16 cellular contexts compared by ENCODE assay signal in genomic region chr16:50334106-50334975, GRCh38. TPM values are rescaled to one million over a fixed set of nuclear protein-coding genes. Genes with fewer than 3 reads are reported as not detected.
DNase-seq lines count a peak whose midpoint lies in the region; ATAC-seq and TF ChIP-seq lines count a peak whose summit lies in the region.
"Had no signal": no experiment of that assay in that cellular context is flagged by ENCODE, and none has a peak within 500 bp of the region (broad histone marks: within the 10 kb centered on the region; RNA-seq: fewer than 3 reads in every experiment).

No MANE protein-coding gene starts in this region.

- intact Hi-C loops in heart left ventricle (cut with DNase I) = no loop called here

- TF ChIP-seq POLR2A in heart left ventricle (IDR thresholded peaks at IDR 0.05) = no peak

- ATAC-seq in heart left ventricle (no peak), HG02588 (IDR thresholded peaks at IDR 0.05; ENCODE audit: unreplicated experiment) (no peak), GM18870 (IDR thresholded peaks at IDR 0.05; ENCODE audit: unreplicated experiment) (no peak)

- no peaks in the 10 kb centered on the region for H3K27me3 Mint-ChIP-seq in activated naive CD8-positive, alpha-beta T cell

- DNase-seq in cardiac muscle cell (ENCODE audit: low read depth in 1 of 2, low spot score in 1 of 2) = no peak
- no peak for DNase-seq in heart left ventricle
- DNase-seq in iPS-NIHi11 (ENCODE audit: low spot score) = no peak
- no peak for DNase-seq in MG63
- DNase-seq: anterior cingulate cortex; cortex of kidney; lower lobe of right lung; NCI-H2081; NCI-H774; stimulated activated CD4-positive, alpha-beta T cell treated with anti-CD3 and anti-CD28 coated beads, Interleukin-12 subunit alpha, Interleukin-12 subunit beta, amount 100 ng/mL, for 4 hours had no signal

- H3K27me3 ChIP-seq in cardiac muscle cell (no peaks in the 10 kb centered on the region), heart left ventricle (no peaks in the 10 kb centered on the region), muscle layer of colon (ENCODE audit: control insufficient read depth in 1 of 2, insufficient read depth in 2 of 2, low read length in 2 of 2) (no peaks in the 10 kb centered on the region), MG63 (no peaks in the 10 kb centered on the region)
- H3K27me3 ChIP-seq: upper lobe of left lung had no signal

- H3K27ac ChIP-seq in cardiac muscle cell = peak overlapping the region; percentile 19
- peak overlapping the region in 1 of 12 donors; percentile 77 for H3K27ac ChIP-seq in heart left ventricle
- H3K27ac ChIP-seq in muscle layer of colon (ENCODE audit: low read depth, low read length) = peak overlapping the region; percentile 49
- H3K27ac ChIP-seq: HL-60, lower lobe of right lung had no signal

- 90 to 94% (median 94%) methylated on average over 14 of the region's 14 CpGs for WGBS in heart left ventricle, 4 donors

- H3K4me1 Mint-ChIP-seq in activated naive CD8-positive, alpha-beta T cell (ENCODE audit: low read depth) = peaks cover 29% of the 10 kb centered on the region

- H3K9me3 Mint-ChIP-seq in activated naive CD8-positive, alpha-beta T cell (ENCODE audit: low read depth) = no peaks in the 10 kb centered on the region

- H3K27ac Mint-ChIP-seq in activated naive CD8-positive, alpha-beta T cell = peak overlapping the region; percentile 85

- no peak overlapping the region for H3K4me3 ChIP-seq in cardiac muscle cell
- no peak overlapping the region for H3K4me3 ChIP-seq in heart left ventricle
- H3K4me3 ChIP-seq in muscle layer of colon (ENCODE audit: low read depth in 1 of 2, low read length in 2 of 2) = no peak overlapping the region
- H3K4me3 ChIP-seq in MG63 = no peak overlapping the region
- H3K4me3 ChIP-seq: lower lobe of right lung, upper lobe of left lung had no signal

- H3K9ac ChIP-seq in muscle layer of colon (ENCODE audit: low read length) = no peak overlapping the region

- H3K9me3 ChIP-seq in cardiac muscle cell (ENCODE audit: low read depth) = no peaks in the 10 kb centered on the region
- H3K9me3 ChIP-seq in heart left ventricle = no peaks in the 10 kb centered on the region
- no peaks in the 10 kb centered on the region for H3K9me3 ChIP-seq in muscle layer of colon (ENCODE audit: low read length)
- no peaks in the 10 kb centered on the region for H3K9me3 ChIP-seq in MG63
- H3K9me3 ChIP-seq: lower lobe of right lung, upper lobe of left lung had no signal

- peaks cover 20% of the 10 kb centered on the region for H3K36me3 Mint-ChIP-seq in activated naive CD8-positive, alpha-beta T cell

- peaks cover 12% of the 10 kb centered on the region for H3K36me3 ChIP-seq in cardiac muscle cell
- H3K36me3 ChIP-seq in heart left ventricle = peaks cover 0 to 81% (median 65%) of the 10 kb centered on the region in 9 donors
- peaks cover 12% of the 10 kb centered on the region for H3K36me3 ChIP-seq in muscle layer of colon (ENCODE audit: insufficient read depth, low read length)
- H3K36me3 ChIP-seq in MG63 = peaks cover 3% of the 10 kb centered on the region

- TF ChIP-seq CTCF in cardiac muscle cell (IDR thresholded peaks at IDR 0.05; ENCODE audit: low read depth, low read length) = no peak
- TF ChIP-seq CTCF in heart left ventricle (IDR thresholded peaks at IDR 0.05) = no peak

- H3K4me1 ChIP-seq in cardiac muscle cell (ENCODE audit: low read depth) (no peaks in the 10 kb centered on the region), heart left ventricle (peaks cover 0 to 12% (median 1%) of the 10 kb centered on the region in 12 donors), muscle layer of colon (ENCODE audit: insufficient read depth, low read length) (peaks cover 48% of the 10 kb centered on the region)

- H3K4me3 Mint-ChIP-seq in activated naive CD8-positive, alpha-beta T cell = no peak overlapping the region

RNA-seq across cellular contexts. Expression of gene BRD7, which starts 34.4 kb away (rescaled TPM):
- total RNA-seq in cardiac muscle cell = 54.2 and 80.1 TPM in 2 replicates
- polyA plus RNA-seq in cardiac muscle cell = 61.0 and 89.2 TPM in 2 replicates
- 10 to 100 TPM; 29.8 to 49.7 (median 45.3) TPM for total RNA-seq in heart left ventricle
- 10 to 100 TPM; 35.5 to 43.7 TPM for polyA plus RNA-seq in heart left ventricle
- total RNA-seq in MG63 (2014; rRNA removed; shearing (Covaris generic); ENCODE audit: low replicate concordance) = 23.6 and 39.1 TPM in 2 replicates
